16 cellular contexts compared by ENCODE assay signal in the genomic region with DNA sequence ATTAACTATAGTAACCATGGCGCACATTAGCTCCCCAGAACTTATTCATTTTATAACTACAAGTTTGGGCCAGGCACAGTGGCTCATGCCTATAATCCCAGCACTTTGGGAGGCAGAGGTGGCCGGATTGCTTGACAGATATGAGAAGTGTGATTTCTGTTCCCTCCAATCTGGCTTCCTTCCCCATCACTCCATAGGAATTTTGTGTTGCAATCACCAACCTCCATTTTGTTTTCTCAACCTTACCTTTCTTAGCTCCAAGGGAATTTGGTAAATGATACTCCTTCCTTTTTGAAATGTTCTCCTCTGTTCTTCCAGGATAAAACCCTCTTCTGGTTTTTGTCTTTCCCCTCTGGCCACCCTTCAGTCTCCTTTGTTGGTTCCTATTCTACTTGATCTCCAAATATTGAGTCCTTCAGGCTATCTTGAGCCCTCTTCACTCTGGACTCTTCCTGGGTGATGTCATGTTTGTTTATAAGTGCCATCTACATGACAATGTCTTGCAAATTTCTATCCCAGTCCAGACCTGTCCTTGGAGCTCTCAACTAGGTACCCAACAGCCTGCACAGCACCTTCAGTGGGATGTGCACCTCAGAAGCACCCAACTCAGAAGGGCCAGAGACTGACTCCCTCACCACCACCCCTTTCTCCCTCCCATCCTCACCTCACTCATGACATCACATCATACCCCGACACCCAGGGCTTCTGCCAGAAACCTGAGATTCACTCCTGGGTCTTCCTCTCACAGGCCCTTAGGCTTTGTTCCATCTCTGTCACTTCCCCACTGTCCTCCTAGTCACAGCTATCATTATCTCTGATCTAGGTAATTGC. TPM values are rescaled to one million over a fixed set of nuclear protein-coding genes. Genes with fewer than 3 reads are reported as not detected.
A peak's percentile ranks its signal among the peaks of the same experiment; 100 is the strongest.
DNase-seq lines count a peak whose midpoint lies in the region; TF ChIP-seq lines count a peak whose summit lies in the region.
"Had no signal": no experiment of that assay in that cellular context is flagged by ENCODE, and none has a peak within 500 bp of the region (broad histone marks: within the 10 kb centered on the region; RNA-seq: fewer than 3 reads in every experiment).

No MANE protein-coding gene starts in this region.

- no peaks in the 10 kb centered on the region for H3K4me1 Mint-ChIP-seq in endodermal cell
- H3K4me1 Mint-ChIP-seq: activated B cell treated with CpG ODN at 0.5 μM for 24 hours; activated naive CD8-positive, alpha-beta T cell treated with anti-CD3 and anti-CD28 coated beads for 36 hours had no signal

- no peak overlapping the region for H4K8ac ChIP-seq in mesendoderm (ENCODE audit: low read depth, low read length)

- H3K36me3 Mint-ChIP-seq in endodermal cell (ENCODE audit: low read depth): peaks cover 25% of the 10 kb centered on the region

- no peak overlapping the region for H3K18ac ChIP-seq in mesendoderm (ENCODE audit: low read length)

- H3K4me3 ChIP-seq in HEK293 (ENCODE audit: low read depth, low read length) (no peak overlapping the region), endodermal cell (ENCODE audit: low read length) (no peak overlapping the region), mesendoderm (ENCODE audit: low read length) (no peak overlapping the region)

- H3K4me1 ChIP-seq in HEK293 (ENCODE audit: control insufficient read depth, insufficient read depth, low read length) (no peaks in the 10 kb centered on the region), endodermal cell (ENCODE audit: control insufficient read depth, insufficient read depth, low read length) (no peaks in the 10 kb centered on the region), mesendoderm (ENCODE audit: control insufficient read depth, low read depth, low read length) (no peaks in the 10 kb centered on the region)

- H2BK15ac ChIP-seq in mesendoderm (replicated peaks; ENCODE audit: low read depth): no peak overlapping the region

- no peak overlapping the region for H4K5ac ChIP-seq in mesendoderm (ENCODE audit: low read length)

- H2BK5ac ChIP-seq in mesendoderm (ENCODE audit: low read length): no peak overlapping the region

- H3K4me2 ChIP-seq in mesendoderm (ENCODE audit: low read length): no peak overlapping the region

- no peak overlapping the region for H2AK5ac ChIP-seq in mesendoderm (ENCODE audit: low read length)

- WGBS in endodermal cell (ENCODE audit: insufficient coverage in 1 of 2, insufficient read length in 1 of 2), 2 experiments: 99 to 100% methylated on average over 2 to 3 of the region's 3 CpGs
- WGBS in mesendoderm (ENCODE audit: extremely low coverage, insufficient coverage, low lambda C conversion rate): no CpG with 5 or more reads among the region's 3 CpGs

- H3K23ac ChIP-seq in mesendoderm (ENCODE audit: low read length): no peak overlapping the region

- CTCF ChIA-PET in HEK293 (lab: Yijun Ruan, JAX): interaction anchor here (1.6 kb wide), 1 partner anchor 382 kb away, joined by 4 read pairs; no protein-coding TSS in a partner anchor

- H3K4me3 Mint-ChIP-seq in endodermal cell: no peak overlapping the region
- H3K4me3 Mint-ChIP-seq: activated B cell treated with CpG ODN at 0.5 μM for 24 hours; activated naive CD8-positive, alpha-beta T cell treated with anti-CD3 and anti-CD28 coated beads for 36 hours had no signal

- H3K9ac ChIP-seq in endodermal cell (ENCODE audit: extremely low read depth, low read length, poor library complexity, severe bottlenecking) (no peak overlapping the region), mesendoderm (ENCODE audit: low read length) (no peak overlapping the region)

- no peak overlapping the region for H2BK120ac ChIP-seq in mesendoderm (ENCODE audit: low read depth, low read length)

- no peaks in the 10 kb centered on the region for H3K27me3 Mint-ChIP-seq in endodermal cell (ENCODE audit: insufficient read depth)
- H3K27me3 Mint-ChIP-seq: activated B cell treated with CpG ODN at 0.5 μM for 24 hours; activated naive CD8-positive, alpha-beta T cell treated with anti-CD3 and anti-CD28 coated beads for 36 hours had no signal

- DNase-seq in EH (ENCODE audit: low read depth) (peak; percentile 39), endodermal cell (peak; percentile 51), mesendoderm (peak; percentile 75), retina (no peak), NCI-H1092 treated with DMSO at 0.1 percent for 48 hours (lab: John Stamatoyannopoulos, UW) (no peak), T-helper 9 cell (no peak), NCI-H2171 (lab: John Stamatoyannopoulos, UW) (no peak)
- DNase-seq: activated B cell treated with CpG ODN at 0.5 μM for 24 hours; activated naive CD8-positive, alpha-beta T cell treated with anti-CD3 and anti-CD28 coated beads for 36 hours; activated T-cell treated with anti-CD3 and anti-CD28 coated beads for 4 hours; C1 segment of cervical spinal cord; central memory CD4-positive, alpha-beta T cell; DMS79 treated with DMSO at 0.1 percent for 48 hours; kidney glomerular epithelial cell; NCI-H524 treated with DMSO at 0.1 percent for 48 hours had no signal

- peaks cover under 1% of the 10 kb centered on the region for H3K9me3 Mint-ChIP-seq in endodermal cell
- H3K9me3 Mint-ChIP-seq: activated B cell treated with CpG ODN at 0.5 μM for 24 hours; activated naive CD8-positive, alpha-beta T cell treated with anti-CD3 and anti-CD28 coated beads for 36 hours had no signal

- H3K4ac ChIP-seq in mesendoderm (ENCODE audit: low read depth, low read length): no peak overlapping the region

- POLR2A ChIA-PET in HEK293 (lab: Yijun Ruan, JAX): interaction anchor here (0.6 to 1.9 kb wide), 2 partner anchors 11 to 15 kb away, joined by 3 to 14 read pairs; partner anchors contain the start of gene TXN

- H3K27ac ChIP-seq in HEK293 (ENCODE audit: extremely low read depth, low read depth, low read length) (no peak overlapping the region), endodermal cell (ENCODE audit: low read depth, low read length) (no peak overlapping the region), mesendoderm (ENCODE audit: low read depth, low read length) (no peak overlapping the region)

- H3K56ac ChIP-seq in mesendoderm (ENCODE audit: low read length): no peak overlapping the region

- H3K36me3 ChIP-seq in HEK293 (ENCODE audit: control insufficient read depth in 2 of 2, insufficient read depth in 1 of 2, low read length in 2 of 2): peaks cover 6 to 38% of the 10 kb centered on the region in 2 experiments
- peaks cover 34% of the 10 kb centered on the region for H3K36me3 ChIP-seq in endodermal cell (ENCODE audit: control insufficient read depth, insufficient read depth, low read length)
- H3K36me3 ChIP-seq in mesendoderm (ENCODE audit: control insufficient read depth, insufficient read depth, low read length): peaks cover 6% of the 10 kb centered on the region

- H3K27ac Mint-ChIP-seq in endodermal cell: no peak overlapping the region
- H3K27ac Mint-ChIP-seq: activated B cell treated with CpG ODN at 0.5 μM for 24 hours; activated naive CD8-positive, alpha-beta T cell treated with anti-CD3 and anti-CD28 coated beads for 36 hours had no signal

- TF ChIP-seq CTCF in HEK293 (tag by site-specific recombination; IDR thresholded peaks at IDR 0.05) (no peak), endodermal cell (conservative IDR thresholded peaks at IDR 0.05) (no peak)

- H3K9me3 ChIP-seq in HEK293 (ENCODE audit: control insufficient read depth, insufficient read depth, low read depth, low read length): no peaks in the 10 kb centered on the region
- H3K9me3 ChIP-seq in endodermal cell (ENCODE audit: control insufficient read depth, low read length): no peaks in the 10 kb centered on the region

- H3K27me3 ChIP-seq in endodermal cell (ENCODE audit: control insufficient read depth, insufficient read depth, low read length, poor library complexity, severe bottlenecking): no peaks in the 10 kb centered on the region
- no peaks in the 10 kb centered on the region for H3K27me3 ChIP-seq in mesendoderm (ENCODE audit: insufficient read depth, low read length, poor library complexity)

- peaks cover 4% of the 10 kb centered on the region for H3K79me1 ChIP-seq in mesendoderm (ENCODE audit: low read length)

- H3K79me2 ChIP-seq in mesendoderm (ENCODE audit: control insufficient read depth, insufficient read depth, low read length): no peaks in the 10 kb centered on the region

TF ChIP-seq in HEK293, 187 proteins besides CTCF, POLR2A, EP300 and RAD21 (continues in another document):
- no peak for TF ChIP-seq GLI2 (tag by site-specific recombination; IDR thresholded peaks at IDR 0.05; ENCODE audit: borderline replicate concordance, low read depth)
- no peak for TF ChIP-seq KLF17 (tag by site-specific recombination; IDR thresholded peaks at IDR 0.05)
- TF ChIP-seq ZNF37A (tag by site-specific recombination; IDR thresholded peaks at IDR 0.05): no peak
- TF ChIP-seq ZNF23 (tag by site-specific recombination; IDR thresholded peaks at IDR 0.05; ENCODE audit: borderline replicate concordance): no peak
- no peak for TF ChIP-seq ZNF529 (tag by site-specific recombination; IDR thresholded peaks at IDR 0.05; ENCODE audit: insufficient replicate concordance)
- peak; percentile 40; the same call in 1 of the 2 replicates for TF ChIP-seq ZBTB21 (tag by site-specific recombination; IDR thresholded peaks at IDR 0.05)

RNA-seq across cellular contexts. Expression of gene TXN, which starts 14.6 kb away (rescaled TPM):
- 100 to 1,000 TPM; 282 to 336 TPM for total RNA-seq in endodermal cell
- 222 TPM for polyA plus RNA-seq in endodermal cell (2013, experiment 1 of 2)
- polyA plus RNA-seq in endodermal cell (2013, experiment 2 of 2): 207 TPM
- polyA plus RNA-seq in mesendoderm (2013, experiment 1 of 2): 709 TPM
- polyA plus RNA-seq in mesendoderm (2013, experiment 2 of 2): 717 TPM

RNA-seq across cellular contexts. Expression of gene C9orf152, which starts 33.7 kb away (rescaled TPM):
- not detected for total RNA-seq in endodermal cell
- not detected for polyA plus RNA-seq in endodermal cell (2013, experiment 1 of 2)
- not detected for polyA plus RNA-seq in endodermal cell (2013, experiment 2 of 2)
- polyA plus RNA-seq in mesendoderm (2013, experiment 1 of 2): 0.01 TPM
- not detected for polyA plus RNA-seq in mesendoderm (2013, experiment 2 of 2)
- total RNA-seq: activated B cell treated with CpG ODN at 0.5 μM for 24 hours; activated naive CD8-positive, alpha-beta T cell treated with anti-CD3 and anti-CD28 coated beads for 36 hours had no signal

Comparison
In these comparisons a context has a peak if more than half of its experiments do, and no peak if none do; other contexts are left out.
1. DNase-seq: peak in EH (single experiment), endodermal cell (single experiment) and mesendoderm (single experiment); none in retina (single experiment), NCI-H1092 treated with DMSO at 0.1 percent for 48 hours (single experiment), T-helper 9 cell (single experiment) and NCI-H2171 (single experiment).